23 cellular contexts compared by ENCODE assay signal in genomic region chr1:91014475-91014874, GRCh38. TPM values are rescaled to one million over a fixed set of nuclear protein-coding genes. Genes with fewer than 3 reads are reported as not detected.
DNase-seq lines count a peak whose midpoint lies in the region; ATAC-seq and TF ChIP-seq lines count a peak whose summit lies in the region.
"Had no signal": no experiment of that assay in that cellular context is flagged by ENCODE, and none has a peak within 500 bp of the region (broad histone marks: within the 10 kb centered on the region; RNA-seq: fewer than 3 reads in every experiment).

No MANE protein-coding gene starts in this region.

- H3K27ac ChIP-seq in breast epithelium (peak overlapping the region; percentile 62 to 77), caudate nucleus (ENCODE audit: low read depth, low read length) (peak overlapping the region; percentile 82), layer of hippocampus (ENCODE audit: low read depth, low read length) (peak overlapping the region; percentile 66), GM23248 (no peak overlapping the region)
- H3K27ac ChIP-seq: lower lobe of right lung, right atrium auricular region had no signal

- H3K9ac ChIP-seq in GM23248 = no peak overlapping the region

- H3K4me1 ChIP-seq in breast epithelium = peaks cover 0 to 12% of the 10 kb centered on the region in 2 donors
- H3K4me1 ChIP-seq in GM23248 (ENCODE audit: insufficient read depth) = peaks cover 40% of the 10 kb centered on the region

- no peak overlapping the region for H3K4me2 ChIP-seq in GM23248 (ENCODE audit: unreplicated experiment)

- no peaks in the 10 kb centered on the region for H3K9me3 ChIP-seq in breast epithelium
- no peaks in the 10 kb centered on the region for H3K9me3 ChIP-seq in GM23248 (ENCODE audit: low read depth)
- H3K9me3 ChIP-seq: lower lobe of right lung, right atrium auricular region had no signal

- no peaks in the 10 kb centered on the region for H3K9me2 ChIP-seq in GM23248 (ENCODE audit: insufficient read depth)

- no peak overlapping the region for H2AFZ ChIP-seq in GM23248

- peaks cover 16% of the 10 kb centered on the region; the same call in 1 of the 2 replicates for H3F3A ChIP-seq in GM23248 (ENCODE audit: insufficient read depth)

- no peak for TF ChIP-seq CTCF in breast epithelium (IDR thresholded peaks at IDR 0.05)
- TF ChIP-seq CTCF in MCF 10A (IDR thresholded peaks at IDR 0.05; ENCODE audit: unreplicated experiment) = no peak
- TF ChIP-seq CTCF in HFFc6 (IDR thresholded peaks at IDR 0.05) = no peak

- H3K9me3 Mint-ChIP-seq in MCF 10A (ENCODE audit: unreplicated experiment) (no peaks in the 10 kb centered on the region), HFFc6 (no peaks in the 10 kb centered on the region)
- H3K9me3 Mint-ChIP-seq: activated naive CD4-positive, alpha-beta T cell treated with anti-CD3 and anti-CD28 coated beads, Interleukin-2, amount 10 ng/mL, durations not matched to agents 7 days and 5 days; CD14-positive monocyte had no signal

- CTCF ChIA-PET in MCF 10A (lab: Yijun Ruan, JAX) = no interaction called here

- peaks cover 17% of the 10 kb centered on the region; the same call in 1 of the 2 replicates for H4K20me1 ChIP-seq in GM23248 (ENCODE audit: insufficient read depth)

- ATAC-seq in GM19023 (IDR thresholded peaks at IDR 0.05; ENCODE audit: unreplicated experiment) = no peak
- ATAC-seq in HG03175 (IDR thresholded peaks at IDR 0.05; ENCODE audit: unreplicated experiment) = no peak
- ATAC-seq: K562, lower lobe of right lung had no signal

- H3K27ac Mint-ChIP-seq in MCF 10A (ENCODE audit: low read depth, unreplicated experiment) (no peak overlapping the region), HFFc6 (no peak overlapping the region)
- H3K27ac Mint-ChIP-seq: activated naive CD4-positive, alpha-beta T cell treated with anti-CD3 and anti-CD28 coated beads, Interleukin-2, amount 10 ng/mL, durations not matched to agents 7 days and 5 days had no signal

- H3K79me2 ChIP-seq in GM23248 (ENCODE audit: insufficient read depth) = peaks cover 100% of the 10 kb centered on the region

- in situ Hi-C loops in GM23248 (cut with MboI) = no loop called here

- H3K4me1 Mint-ChIP-seq in MCF 10A (ENCODE audit: insufficient read depth, unreplicated experiment) (peaks cover 51% of the 10 kb centered on the region), HFFc6 (ENCODE audit: low read depth) (peaks cover 60% of the 10 kb centered on the region)

- H3K27me3 ChIP-seq in breast epithelium = no peaks in the 10 kb centered on the region
- no peaks in the 10 kb centered on the region for H3K27me3 ChIP-seq in layer of hippocampus (ENCODE audit: control insufficient read depth, insufficient read depth, low read length)
- H3K27me3 ChIP-seq in GM23248 (replicated peaks; ENCODE audit: insufficient read depth) = no peaks in the 10 kb centered on the region
- H3K27me3 ChIP-seq: right atrium auricular region had no signal

- H3K4me3 ChIP-seq in breast epithelium = no peak overlapping the region
- no peak overlapping the region for H3K4me3 ChIP-seq in GM23248
- H3K4me3 ChIP-seq: GM12878, K562, lower lobe of right lung, right atrium auricular region had no signal

- H3K27me3 Mint-ChIP-seq in MCF 10A (ENCODE audit: insufficient read depth, unreplicated experiment) (no peaks in the 10 kb centered on the region), HFFc6 (ENCODE audit: insufficient read depth) (no peaks in the 10 kb centered on the region)
- H3K27me3 Mint-ChIP-seq: activated naive CD4-positive, alpha-beta T cell treated with anti-CD3 and anti-CD28 coated beads, Interleukin-2, amount 10 ng/mL, durations not matched to agents 7 days and 5 days had no signal

- intact Hi-C loops in breast epithelium (cut with DNase I; ENCODE audit: low total_unique reads) = no loop called here
- intact Hi-C loops in MCF 10A (cut with micrococcal nuclease) = no loop called here

- no peaks in the 10 kb centered on the region for H3K36me3 ChIP-seq in breast epithelium
- H3K36me3 ChIP-seq in GM23248 (ENCODE audit: low read depth) = no peaks in the 10 kb centered on the region
- H3K36me3 ChIP-seq: lower lobe of right lung had no signal

- 90 to 100% methylated on average over 1 of the region's 1 CpG for WGBS in GM23248 (ENCODE audit: low coverage in 1 of 2, low lambda C conversion rate in 2 of 2, missing lambda C conversion rate in 2 of 2), 2 experiments

- POLR2A ChIA-PET in MCF 10A (lab: Yijun Ruan, JAX) = interaction anchor here (0.6 kb wide), 1 partner anchor 460 kb away, joined by 3 read pairs; no protein-coding TSS in a partner anchor

- DNase-seq in breast epithelium (ENCODE audit: low spot score in 2 of 2) (no peak), MCF 10A (ENCODE audit: unreplicated experiment) (no peak), caudate nucleus (lab: John Stamatoyannopoulos, UW) (peak in 6 of 61 donors; percentile 1 to 42 (median 9)), HFFc6 (no peak), GM23248 (no peak)
- DNase-seq: ACHN; activated naive CD4-positive, alpha-beta T cell treated with anti-CD3 and anti-CD28 coated beads, Interleukin-2, amount 10 ng/mL, durations not matched to agents 7 days and 5 days; activated T-cell treated with anti-CD3 and anti-CD28 coated beads, Interleukin-2, amount 50 U/mL, for 48 hours; cerebellar nuclear complex; effector CD8-positive, alpha-beta T cell; GOT3; lower lobe of right lung; NCI-H2081 treated with DMSO at 0.1 percent for 48 hours; NCI-H446 treated with DMSO at 0.1 percent for 48 hours; stimulated activated CD8-positive, alpha-beta memory T cell treated with anti-CD3 and anti-CD28 coated beads, Interleukin-4, amount 100 ng/mL, for 48 hours; T1000 had no signal

- TF ChIP-seq POLR2A in breast epithelium (IDR thresholded peaks at IDR 0.05) = no peak

- no TSS peak for BruUV-seq in MCF 10A (replicated peaks; lab: Mats Ljungman, UMichigan)

- H3K4me3 Mint-ChIP-seq in MCF 10A (ENCODE audit: unreplicated experiment) (no peak overlapping the region), HFFc6 (no peak overlapping the region)
- H3K4me3 Mint-ChIP-seq: activated naive CD4-positive, alpha-beta T cell treated with anti-CD3 and anti-CD28 coated beads, Interleukin-2, amount 10 ng/mL, durations not matched to agents 7 days and 5 days; CD14-positive monocyte had no signal

- H3K36me3 Mint-ChIP-seq in MCF 10A (ENCODE audit: insufficient read depth, unreplicated experiment) (peaks cover 14% of the 10 kb centered on the region), HFFc6 (ENCODE audit: low read depth) (peaks cover 17% of the 10 kb centered on the region)

RNA-seq across cellular contexts. Expression of gene ZNF644, which starts 7.4 kb away (rescaled TPM):
- total RNA-seq in breast epithelium (100 to 1,000 TPM in 2 of 3 donors, 10 to 100 TPM in 1; 58.7 to 161 (median 104) TPM), MCF 10A (2022) (43.5 and 46.2 TPM in 2 replicates)
- 10 to 100 TPM; 27.3 to 33.2 (median 30.9) TPM for total RNA-seq in HFFc6 (2021; fragmentation: NEBNext Ultra II Directional; extraction: Animal tissue kit (Norgen Biotek cat#: 25700))
- total RNA-seq in GM23248 (2014; rRNA removed; shearing (Covaris generic)) = 35.9 and 36.9 TPM in 2 replicates
- polyA plus RNA-seq in GM23248 (2016; fragmentation: Nextera tagmentation; extraction: Ambion mirVana) = 34.1 and 34.5 TPM in 2 replicates
